Comparison of ENCODE assay signal across 1 cellular context in the genomic region with DNA sequence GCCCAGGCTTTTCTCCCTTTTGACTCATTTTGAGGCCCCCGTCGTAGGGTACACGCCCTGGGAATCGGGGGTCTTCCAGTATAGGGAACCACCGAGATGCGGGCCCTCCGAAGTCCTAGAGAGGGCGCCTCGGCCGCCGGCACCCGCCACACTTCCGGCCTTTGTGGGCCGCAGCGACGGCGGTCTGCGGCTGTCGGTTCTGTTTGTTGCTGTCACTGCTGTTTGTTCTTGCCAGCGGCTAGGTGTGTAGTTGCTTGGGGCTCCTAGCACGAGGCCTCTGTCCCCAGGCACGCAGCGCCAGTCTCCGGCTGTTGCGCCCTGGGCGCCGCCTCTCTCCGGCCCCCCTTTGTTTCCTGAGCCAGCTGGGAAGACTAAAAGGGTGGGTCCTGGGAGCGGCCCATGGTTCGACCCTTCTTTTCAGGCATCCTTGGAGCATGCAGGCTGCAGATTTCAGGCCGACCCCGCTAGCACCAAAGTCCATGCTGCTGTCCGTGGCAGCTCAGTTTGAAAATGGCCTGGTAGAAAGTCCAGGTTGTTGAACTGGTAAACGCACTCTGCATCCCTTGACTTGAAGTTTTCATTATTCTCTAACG.
TF ChIP-seq lines count a peak whose summit lies in the region.

No MANE protein-coding gene starts in this region.

TF ChIP-seq in SK-N-SH treated with all-trans-retinoic acid at 6 μM for 48 hours, 23 proteins besides CTCF, POLR2A, EP300 and RAD21 (continued from another document):
- TF ChIP-seq, protein P1, sequence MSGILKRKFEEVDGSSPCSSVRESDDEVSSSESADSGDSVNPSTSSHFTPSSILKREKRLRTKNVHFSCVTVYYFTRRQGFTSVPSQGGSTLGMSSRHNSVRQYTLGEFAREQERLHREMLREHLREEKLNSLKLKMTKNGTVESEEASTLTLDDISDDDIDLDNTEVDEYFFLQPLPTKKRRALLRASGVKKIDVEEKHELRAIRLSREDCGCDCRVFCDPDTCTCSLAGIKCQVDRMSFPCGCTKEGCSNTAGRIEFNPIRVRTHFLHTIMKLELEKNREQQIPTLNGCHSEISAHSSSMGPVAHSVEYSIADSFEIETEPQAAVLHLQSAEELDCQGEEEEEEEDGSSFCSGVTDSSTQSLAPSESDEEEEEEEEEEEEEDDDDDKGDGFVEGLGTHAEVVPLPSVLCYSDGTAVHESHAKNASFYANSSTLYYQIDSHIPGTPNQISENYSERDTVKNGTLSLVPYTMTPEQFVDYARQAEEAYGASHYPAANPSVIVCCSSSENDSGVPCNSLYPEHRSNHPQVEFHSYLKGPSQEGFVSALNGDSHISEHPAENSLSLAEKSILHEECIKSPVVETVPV (CRISPR knock-in tag; IDR thresholded peaks at IDR 0.05) = no peak
- no peak for TF ChIP-seq ZNF8 (CRISPR knock-in tag; IDR thresholded peaks at IDR 0.05)
- no peak for TF ChIP-seq ZFP3 (CRISPR knock-in tag; IDR thresholded peaks at IDR 0.05)
- TF ChIP-seq ZC3H10 (CRISPR knock-in tag; IDR thresholded peaks at IDR 0.05) = no peak
